1 cellular context compared by ENCODE assay signal in the genomic region with DNA sequence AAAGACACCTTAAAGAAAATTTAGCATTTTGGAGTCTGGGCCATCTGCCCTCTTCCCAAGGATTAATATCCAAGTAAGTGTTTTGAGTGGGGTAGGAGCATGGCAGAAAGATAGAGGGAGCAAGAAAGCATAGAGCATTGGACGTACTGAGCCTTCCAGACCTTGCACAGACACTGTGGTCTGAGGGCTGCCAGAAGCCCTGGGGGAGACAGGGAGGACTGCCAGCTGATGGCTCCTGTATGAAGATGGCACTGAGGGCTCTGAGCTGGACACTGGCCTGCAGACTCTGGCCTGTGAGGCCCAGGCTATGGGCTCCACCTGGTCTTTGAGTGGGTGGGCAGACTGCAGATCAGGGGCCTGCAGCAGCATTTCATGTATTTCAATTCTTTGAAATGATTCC.
TF ChIP-seq lines count a peak whose summit lies in the region.

No MANE protein-coding gene starts in this region.

TF ChIP-seq in IMR-90, 13 proteins besides CTCF, POLR2A, EP300 and RAD21:
- TF ChIP-seq, protein P1, sequence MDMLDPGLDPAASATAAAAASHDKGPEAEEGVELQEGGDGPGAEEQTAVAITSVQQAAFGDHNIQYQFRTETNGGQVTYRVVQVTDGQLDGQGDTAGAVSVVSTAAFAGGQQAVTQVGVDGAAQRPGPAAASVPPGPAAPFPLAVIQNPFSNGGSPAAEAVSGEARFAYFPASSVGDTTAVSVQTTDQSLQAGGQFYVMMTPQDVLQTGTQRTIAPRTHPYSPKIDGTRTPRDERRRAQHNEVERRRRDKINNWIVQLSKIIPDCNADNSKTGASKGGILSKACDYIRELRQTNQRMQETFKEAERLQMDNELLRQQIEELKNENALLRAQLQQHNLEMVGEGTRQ (IDR thresholded peaks at IDR 0.05; ENCODE audit: low read depth, low read length), result no peak
- no peak for TF ChIP-seq RCOR1 (IDR thresholded peaks at IDR 0.05; ENCODE audit: insufficient replicate concordance, low read length)
- TF ChIP-seq MAZ (IDR thresholded peaks at IDR 0.05; ENCODE audit: borderline replicate concordance, low read depth, low read length), result no peak
- TF ChIP-seq MXI1 (IDR thresholded peaks at IDR 0.05; ENCODE audit: borderline replicate concordance, low read depth, low read length), result no peak
- no peak for TF ChIP-seq MAFK (IDR thresholded peaks at IDR 0.05; ENCODE audit: low read depth, low read length)
- no peak for TF ChIP-seq BHLHE40 (IDR thresholded peaks at IDR 0.05; ENCODE audit: low read depth, low read length)
- no peak for TF ChIP-seq CEBPB (IDR thresholded peaks at IDR 0.05; ENCODE audit: low read depth, low read length)
- TF ChIP-seq RFX5 (IDR thresholded peaks at IDR 0.05; ENCODE audit: low read depth, low read length), result no peak
- no peak for TF ChIP-seq NFE2L2 (IDR thresholded peaks at IDR 0.05; ENCODE audit: low read depth, low read length)
- TF ChIP-seq CHD1 (IDR thresholded peaks at IDR 0.05; ENCODE audit: low read depth, low read length), result no peak
